In genomic region chr1:116556289-116557006, GRCh38 we compare ENCODE assay signal across 9 cellular contexts. TPM values are rescaled to one million over a fixed set of nuclear protein-coding genes. Genes with fewer than 3 reads are reported as not detected.
A peak's percentile ranks its signal among the peaks of the same experiment; 100 is the strongest.
DNase-seq lines count a peak whose midpoint lies in the region; ATAC-seq, FAIRE-seq and TF ChIP-seq lines count a peak whose summit lies in the region.
"Had no signal": no experiment of that assay in that cellular context is flagged by ENCODE, and none has a peak within 500 bp of the region (broad histone marks: within the 10 kb centered on the region; RNA-seq: fewer than 3 reads in every experiment).

No MANE protein-coding gene starts in this region.

- peak overlapping the region; percentile 61 for H3K4me3 Mint-ChIP-seq in activated naive CD8-positive, alpha-beta T cell treated with anti-CD3 and anti-CD28 coated beads, Interleukin-2, amount 50 U/mL, for 24 hours

- DNase-seq in RCC 7860 (ENCODE audit: low spot score), result peak; percentile 95
- peak; percentile 76 for DNase-seq in activated naive CD8-positive, alpha-beta T cell treated with anti-CD3 and anti-CD28 coated beads, Interleukin-2, amount 50 U/mL, for 24 hours
- DNase-seq in suprapubic skin (ENCODE audit: low spot score in 2 of 2), result peak in 1 of 2 donors; percentile 79
- no peak for DNase-seq in RPMI8226
- no peak for DNase-seq in D341Med (ENCODE audit: low spot score)

- H3K4me1 ChIP-seq in mesodermal cell (ENCODE audit: control insufficient read depth, insufficient read depth, low read length, poor library complexity, severe bottlenecking) (no peaks in the 10 kb centered on the region), suprapubic skin (peaks cover 32% of the 10 kb centered on the region)

- H3K27me3 Mint-ChIP-seq in activated naive CD8-positive, alpha-beta T cell treated with anti-CD3 and anti-CD28 coated beads, Interleukin-2, amount 50 U/mL, for 24 hours, result no peaks in the 10 kb centered on the region

- H3K9me3 ChIP-seq in mesodermal cell (ENCODE audit: control insufficient read depth, low read length), result no peaks in the 10 kb centered on the region
- H3K9me3 ChIP-seq in suprapubic skin, result no peaks in the 10 kb centered on the region
- H3K9me3 ChIP-seq: body of pancreas had no signal

- ATAC-seq in GM18517 (IDR thresholded peaks at IDR 0.05; ENCODE audit: unreplicated experiment) (peak; percentile 56), HG02884 (IDR thresholded peaks at IDR 0.05; ENCODE audit: unreplicated experiment) (peak; percentile 56)
- peak; percentile 97 for ATAC-seq in activated naive CD8-positive, alpha-beta T cell treated with anti-CD3 and anti-CD28 coated beads, Interleukin-2, amount 50 U/mL, for 24 hours

- peak overlapping the region; percentile 90 for H3K27ac Mint-ChIP-seq in activated naive CD8-positive, alpha-beta T cell treated with anti-CD3 and anti-CD28 coated beads, Interleukin-2, amount 50 U/mL, for 24 hours

- no peak for TF ChIP-seq CTCF in suprapubic skin (IDR thresholded peaks at IDR 0.05)

- peak overlapping the region; percentile 64 for H3K27ac ChIP-seq in mesodermal cell (ENCODE audit: low read depth, low read length, severe bottlenecking)
- H3K27ac ChIP-seq in suprapubic skin, result peak overlapping the region; percentile 63

- peaks cover 33% of the 10 kb centered on the region for H3K36me3 Mint-ChIP-seq in activated naive CD8-positive, alpha-beta T cell treated with anti-CD3 and anti-CD28 coated beads, Interleukin-2, amount 50 U/mL, for 24 hours (ENCODE audit: low read depth)

- H3K9me3 Mint-ChIP-seq in activated naive CD8-positive, alpha-beta T cell treated with anti-CD3 and anti-CD28 coated beads, Interleukin-2, amount 50 U/mL, for 24 hours, result no peaks in the 10 kb centered on the region

- TF ChIP-seq POLR2A in suprapubic skin (IDR thresholded peaks at IDR 0.05), result no peak

- WGBS in mesodermal cell (ENCODE audit: insufficient coverage in 2 of 2), 2 experiments, result 78 to 85% methylated on average over 5 of the region's 6 CpGs
- 24% methylated on average over 6 of the region's 6 CpGs for WGBS in suprapubic skin

- no peak overlapping the region for H3K4me3 ChIP-seq in mesodermal cell (ENCODE audit: extremely low read depth, insufficient read depth, low read length, poor library complexity, severe bottlenecking)
- no peak overlapping the region for H3K4me3 ChIP-seq in suprapubic skin
- H3K4me3 ChIP-seq: body of pancreas had no signal

- no peak for TF ChIP-seq EP300 in suprapubic skin (IDR thresholded peaks at IDR 0.05)

- FAIRE-seq in RCC 7860 (lab: Jason Lieb, UNC), result peak; percentile 95

- H3K27me3 ChIP-seq in suprapubic skin, result no peaks in the 10 kb centered on the region
- H3K27me3 ChIP-seq: body of pancreas had no signal

- H3K36me3 ChIP-seq in mesodermal cell (ENCODE audit: control insufficient read depth, insufficient read depth, low read length), result no peaks in the 10 kb centered on the region
- no peaks in the 10 kb centered on the region for H3K36me3 ChIP-seq in suprapubic skin

- peaks cover 79% of the 10 kb centered on the region for H3K4me1 Mint-ChIP-seq in activated naive CD8-positive, alpha-beta T cell treated with anti-CD3 and anti-CD28 coated beads, Interleukin-2, amount 50 U/mL, for 24 hours

RNA-seq across cellular contexts. Expression of gene CD58, which starts 14.4 kb away (rescaled TPM):
- 17.8 TPM for polyA plus RNA-seq in mesodermal cell (2013, experiment 1 of 2)
- polyA plus RNA-seq in mesodermal cell (2013, experiment 2 of 2), result 18.2 TPM
- total RNA-seq in suprapubic skin, result 10 to 100 TPM; 23.7 to 33.4 (median 28.0) TPM

Comparison
In these comparisons a context has a peak if more than half of its experiments do, and no peak if none do; other contexts are left out.
1. DNase-seq: peak in RCC 7860 (single experiment) and activated naive CD8-positive, alpha-beta T cell treated with anti-CD3 and anti-CD28 coated beads, Interleukin-2, amount 50 U/mL, for 24 hours (single experiment); none in RPMI8226 (single experiment) and D341Med (single experiment).
2. Peak in every context shown above with its lines, with median percentiles within 50 percentile points of each other: ATAC-seq.